In genomic region chr5:135034963-135035677, GRCh38 we compare ENCODE assay signal across 9 cellular contexts. TPM values are rescaled to one million over a fixed set of nuclear protein-coding genes. Genes with fewer than 3 reads are reported as not detected.
DNase-seq lines count a peak whose midpoint lies in the region; ATAC-seq, FAIRE-seq and TF ChIP-seq lines count a peak whose summit lies in the region.
"Had no signal": no experiment of that assay in that cellular context is flagged by ENCODE, and none has a peak within 500 bp of the region (broad histone marks: within the 10 kb centered on the region; RNA-seq: fewer than 3 reads in every experiment).

No MANE protein-coding gene starts in this region.

- peaks cover 53% of the 10 kb centered on the region for H3K79me2 ChIP-seq in K562 (ENCODE audit: control insufficient read depth, insufficient read depth, low read length)

- H3K4me3 Mint-ChIP-seq in neural crest cell = peak overlapping the region; percentile 76

- H3K27ac ChIP-seq in K562 (ENCODE audit: extremely low read depth, low read depth, low read length) = peak overlapping the region; percentile 96

- TF ChIP-seq EP300 in K562 (IDR thresholded peaks at IDR 0.05; ENCODE audit: low read length) = no peak

- no TSS peak for BruUV-seq in K562 (replicated peaks; lab: Mats Ljungman, UMichigan)

- DNase-seq in D341Med (ENCODE audit: low spot score) (peak; percentile 51), LNCaP clone FGC (ENCODE audit: low read depth) (peak; percentile 52), K562 (ENCODE audit: extremely low read depth in 1 of 4, low spot score in 3 of 4) (peak in 2 of 4 experiments; percentile 21 to 25), neural crest cell (ENCODE audit: low read depth, low spot score) (no peak), epidermal melanocyte (ENCODE audit: insufficient read length, low spot score) (no peak)
- DNase-seq in stimulated activated CD4-positive, alpha-beta T cell treated with anti-CD3 and anti-CD28 coated beads, Interleukin-4, amount 100 ng/mL, for 24 hours = no peak

- TF ChIP-seq RAD21 in K562 (CRISPR knock-in tag; conservative IDR thresholded peaks at IDR 0.05 in 1 of 2, IDR thresholded peaks at IDR 0.05 in 1 of 2) = no peak

- no peaks in the 10 kb centered on the region; the same call in 1 of the 2 replicates for H3K9me3 ChIP-seq in K562 (replicated peaks; ENCODE audit: control insufficient read depth, insufficient read depth, low read depth, low read length)

- peak overlapping the region; percentile 98 for H2AFZ ChIP-seq in K562 (ENCODE audit: low read depth, low read length)

- TF ChIP-seq POLR2A in K562 (conservative IDR thresholded peaks at IDR 0.05) = no peak

- H3K4me2 ChIP-seq in K562 (ENCODE audit: insufficient read depth, low read length) = peak overlapping the region; percentile 81

- peak; percentile 1; the same call in 2 of the 3 replicates for ATAC-seq in K562
- ATAC-seq in GM19467 (IDR thresholded peaks at IDR 0.05; ENCODE audit: unreplicated experiment) = no peak
- ATAC-seq in GM21529 (IDR thresholded peaks at IDR 0.05; ENCODE audit: unreplicated experiment) = no peak

- H3K27me3 Mint-ChIP-seq in neural crest cell (ENCODE audit: low read depth) = peaks cover 88% of the 10 kb centered on the region

- peaks cover 19 to 45% of the 10 kb centered on the region in 2 experiments for H3K4me1 ChIP-seq in K562 (replicated peaks in 1 of 2; ENCODE audit: control insufficient read depth in 2 of 2, insufficient read depth in 2 of 2, low read length in 2 of 2)

- peaks cover 18% of the 10 kb centered on the region for H3K36me3 ChIP-seq in K562 (ENCODE audit: control insufficient read depth, insufficient read depth, low read length)

- H3K4me1 Mint-ChIP-seq in neural crest cell = peaks cover 20% of the 10 kb centered on the region

- POLR2A ChIA-PET in K562 (lab: Yijun Ruan, JAX) = interaction anchor here (0.5 to 1.6 kb wide), 12 partner anchors 9 to 570 kb away, joined by 3 to 9 read pairs (median 3); no protein-coding TSS in a partner anchor

- H3K9ac ChIP-seq in K562 (ENCODE audit: insufficient read depth in 1 of 2, low read depth in 2 of 2, low read length in 2 of 2) = peak overlapping the region; percentile 91 to 92

- intact Hi-C loops in K562 (cut with micrococcal nuclease) = loop anchor here (2.0 to 5.0 kb wide), 3 partner anchors 62 to 157 kb away; no protein-coding TSS in a partner anchor

- H3K27ac Mint-ChIP-seq in neural crest cell (ENCODE audit: unreplicated experiment) = no peak overlapping the region

- no peak for FAIRE-seq in K562 (lab: Jason Lieb, UNC)

- H3K9me1 ChIP-seq in K562 (ENCODE audit: control insufficient read depth, insufficient read depth, low read length) = no peaks in the 10 kb centered on the region

- H3K36me3 Mint-ChIP-seq in neural crest cell (ENCODE audit: low read depth) = peaks cover 2% of the 10 kb centered on the region

- CTCF ChIA-PET in K562 (lab: Yijun Ruan, JAX; ENCODE audit: low intra/inter-chr PET ratio) = no interaction called here

- H4K20me1 ChIP-seq in K562 (replicated peaks; ENCODE audit: control insufficient read depth, insufficient read depth, low read length) = no peaks in the 10 kb centered on the region

- H3K27me3 ChIP-seq in K562 (ENCODE audit: control insufficient read depth in 2 of 2, insufficient read depth in 2 of 2, low read length in 2 of 2) = no peaks in the 10 kb centered on the region

- no peaks in the 10 kb centered on the region for H3K9me3 Mint-ChIP-seq in neural crest cell

- H3K4me3 ChIP-seq in LNCaP clone FGC (ENCODE audit: low read depth, low read length) = peak overlapping the region; percentile 71
- H3K4me3 ChIP-seq in K562 = peak overlapping the region; percentile 99

- TF ChIP-seq CTCF in LNCaP clone FGC (IDR thresholded peaks at IDR 0.05; ENCODE audit: control insufficient read depth, extremely low read depth, insufficient read depth) = no peak
- no peak for TF ChIP-seq CTCF in K562 (IDR thresholded peaks at IDR 0.05 in 2 of 3, conservative IDR thresholded peaks at IDR 0.05 in 1 of 3; ENCODE audit: insufficient read depth in 2 of 3, low read depth in 1 of 3, low read length in 3 of 3)
- no peak for TF ChIP-seq CTCF in neural crest cell (conservative IDR thresholded peaks at IDR 0.05)

- in situ Hi-C loops in K562 (cut with MboI) = no loop called here

- WGBS in K562 (ENCODE audit: insufficient coverage, low coverage, missing lambda C conversion rate) = 70% methylated on average over 14 of the region's 14 CpGs

TF ChIP-seq in K562, 482 proteins besides CTCF, POLR2A, EP300 and RAD21 (continues in another document):
- TF ChIP-seq ZKSCAN1 (IDR thresholded peaks at IDR 0.05; ENCODE audit: low read depth, low read length) (no peak), ZSCAN29 (IDR thresholded peaks at IDR 0.05) (no peak), ZNF436 (CRISPR knock-in tag; IDR thresholded peaks at IDR 0.05) (no peak), NFE2L1 (tag; IDR thresholded peaks at IDR 0.05; ENCODE audit: borderline replicate concordance, low read depth) (no peak), DACH1 (IDR thresholded peaks at IDR 0.05; ENCODE audit: partially characterized antibody) (no peak), BRD4 (IDR thresholded peaks at IDR 0.05) (no peak), GMEB1 (CRISPR knock-in tag; IDR thresholded peaks at IDR 0.05) (no peak), KLF13 (tag; IDR thresholded peaks at IDR 0.05; ENCODE audit: borderline replicate concordance, low read depth) (no peak), NUFIP1 (IDR thresholded peaks at IDR 0.05; ENCODE audit: partially characterized antibody) (no peak), PYGO2 (tag; IDR thresholded peaks at IDR 0.05) (no peak), RBM39 (optimal IDR thresholded peaks at IDR 0.05; ENCODE audit: low read depth, low read length) (no peak), ZNF282 (CRISPR knock-in tag; IDR thresholded peaks at IDR 0.05) (0 out of 2 replicates have a peak, but pooled peaks have one; percentile 32), PHF8 (IDR thresholded peaks at IDR 0.05; ENCODE audit: borderline replicate concordance, low read length) (no peak), ZNF311 (CRISPR knock-in tag; IDR thresholded peaks at IDR 0.05) (no peak), NFIX (CRISPR knock-in tag; IDR thresholded peaks at IDR 0.05; ENCODE audit: low read depth) (no peak), SUPT5H (IDR thresholded peaks at IDR 0.05) (no peak), ZBTB17 (CRISPR knock-in tag; IDR thresholded peaks at IDR 0.05) (no peak), ARID1B (IDR thresholded peaks at IDR 0.05) (no peak), MEF2A (IDR thresholded peaks at IDR 0.05; ENCODE audit: control insufficient read depth, low read depth, low read length) (no peak), ZNF668 (CRISPR knock-in tag; IDR thresholded peaks at IDR 0.05) (no peak), RBFOX2 (IDR thresholded peaks at IDR 0.05; ENCODE audit: low read depth, low read length) (0 out of 2 replicates have a peak, but pooled peaks have one; percentile 3), BMI1 (IDR thresholded peaks at IDR 0.05; ENCODE audit: low read length) (no peak), SOX6 (IDR thresholded peaks at IDR 0.05) (no peak), ETV1 (tag; conservative IDR thresholded peaks at IDR 0.05; ENCODE audit: low read depth) (0 out of 2 replicates have a peak, but pooled peaks have one; percentile 0), CXXC5 (CRISPR knock-in tag; IDR thresholded peaks at IDR 0.05) (no peak), FOSL1 (tag; conservative IDR thresholded peaks at IDR 0.05) (no peak), ZNF184 (CRISPR knock-in tag; IDR thresholded peaks at IDR 0.05) (no peak), ZNF224 (CRISPR knock-in tag; IDR thresholded peaks at IDR 0.05) (no peak), FOXJ3 (CRISPR knock-in tag; IDR thresholded peaks at IDR 0.05) (no peak), ARID2 (IDR thresholded peaks at IDR 0.05) (no peak)

RNA-seq across cellular contexts. Expression of gene PITX1, which starts 1.1 kb away (rescaled TPM):
- total RNA-seq in K562 (2011; cell fraction: chromatin; rRNA removed; ENCODE audit: low replicate concordance) = 10.2 and 35.6 TPM in 2 replicates
- 39.9 and 42.6 TPM in 2 replicates for total RNA-seq in K562 (2011; cell fraction: nucleolus; rRNA removed)
- 19.5 and 26.3 TPM in 2 replicates for total RNA-seq in K562 (2011; cell fraction: nucleoplasm; rRNA removed)
- total RNA-seq in K562 (2014; rRNA removed) (59.8 and 73.9 TPM in 2 replicates), K562 (2014; rRNA removed; fragmentation: Illumina TruSeq; extraction: Trizol) (2.3 and 3.1 TPM in 2 replicates), K562 (2015; rRNA removed; fragmentation: Illumina TruSeq; extraction: Trizol) (24.9 and 25.3 TPM in 2 replicates), K562 (2021) (88.2 and 90.4 TPM in 2 replicates), neural crest cell (not detected in 2 replicates)
- polyA plus RNA-seq in K562 (2011; rRNA removed) (30.8 and 50.1 TPM in 2 replicates), K562 (2014; fragmentation: Illumina TruSeq; extraction: Trizol) (7.4 and 35.6 TPM in 2 replicates), K562 (2014; fragmentation: Nextera tagmentation; extraction: Ambion mirVana) (under 1 TPM; 0.13 to 0.17 TPM), K562 (2014; rRNA removed) (58.7 and 64.6 TPM in 2 replicates)
- 91.0 and 189 TPM in 2 replicates for polyA plus RNA-seq in K562 (2011; cell fraction: cytosol; rRNA removed)
- polyA plus RNA-seq in K562 (2011; cell fraction: nucleus; rRNA removed) = 68.1 and 94.4 TPM in 2 replicates
- 34.0 and 38.0 TPM in 2 replicates for polyA plus RNA-seq in K562 (2012)
- polyA minus RNA-seq in K562 (2011; rRNA and poly(A)+ RNA removed) = 12.0 and 21.7 TPM in 2 replicates
- 56.3 and 80.4 TPM in 2 replicates for polyA minus RNA-seq in K562 (2011; cell fraction: cytosol; rRNA and poly(A)+ RNA removed)
- 21.8 and 31.4 TPM in 2 replicates for polyA minus RNA-seq in K562 (2011; cell fraction: nucleus; rRNA and poly(A)+ RNA removed)
- total RNA-seq: mononuclear cell had no signal

Comparison
In these comparisons a context has a peak if more than half of its experiments do, and no peak if none do; other contexts are left out.
1. DNase-seq: peak in D341Med (single experiment) and LNCaP clone FGC (single experiment); none in neural crest cell (single experiment), stimulated activated CD4-positive, alpha-beta T cell treated with anti-CD3 and anti-CD28 coated beads, Interleukin-4, amount 100 ng/mL, for 24 hours (single experiment) and epidermal melanocyte (single experiment).